1 cellular context compared by ENCODE assay signal in genomic region chr10:102226542-102226870, GRCh38.
TF ChIP-seq lines count a peak whose summit lies in the region.

No MANE protein-coding gene starts in this region.

TF ChIP-seq in IMR-90, 13 proteins besides CTCF, POLR2A, EP300 and RAD21 (continued from another document):
- TF ChIP-seq BHLHE40 (IDR thresholded peaks at IDR 0.05; ENCODE audit: low read depth, low read length), result no peak
- TF ChIP-seq, protein P1, sequence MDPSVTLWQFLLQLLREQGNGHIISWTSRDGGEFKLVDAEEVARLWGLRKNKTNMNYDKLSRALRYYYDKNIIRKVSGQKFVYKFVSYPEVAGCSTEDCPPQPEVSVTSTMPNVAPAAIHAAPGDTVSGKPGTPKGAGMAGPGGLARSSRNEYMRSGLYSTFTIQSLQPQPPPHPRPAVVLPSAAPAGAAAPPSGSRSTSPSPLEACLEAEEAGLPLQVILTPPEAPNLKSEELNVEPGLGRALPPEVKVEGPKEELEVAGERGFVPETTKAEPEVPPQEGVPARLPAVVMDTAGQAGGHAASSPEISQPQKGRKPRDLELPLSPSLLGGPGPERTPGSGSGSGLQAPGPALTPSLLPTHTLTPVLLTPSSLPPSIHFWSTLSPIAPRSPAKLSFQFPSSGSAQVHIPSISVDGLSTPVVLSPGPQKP (IDR thresholded peaks at IDR 0.05; ENCODE audit: borderline replicate concordance, low read depth, low read length), result no peak
- TF ChIP-seq CHD1 (IDR thresholded peaks at IDR 0.05; ENCODE audit: low read depth, low read length), result no peak
